Comparison of ENCODE assay signal across 8 cellular contexts in genomic region chr9:129177443-129177790, GRCh38. TPM values are rescaled to one million over a fixed set of nuclear protein-coding genes. Genes with fewer than 3 reads are reported as not detected.
A peak's percentile ranks its signal among the peaks of the same experiment; 100 is the strongest.
DNase-seq lines count a peak whose midpoint lies in the region; ATAC-seq and TF ChIP-seq lines count a peak whose summit lies in the region.

No MANE protein-coding gene starts in this region.

- H3K9me3 ChIP-seq in SU-DHL-6 (ENCODE audit: insufficient read depth, low read length) (no peaks in the 10 kb centered on the region), gastrocnemius medialis (no peaks in the 10 kb centered on the region)

- H2AFZ ChIP-seq in SU-DHL-6 (ENCODE audit: low read depth, low read length, severe bottlenecking): peak overlapping the region; percentile 60

- peak overlapping the region; percentile 38; the same call in 1 of the 2 replicates for H3K9ac ChIP-seq in SU-DHL-6 (ENCODE audit: low read length)

- DNase-seq in activated CD4-positive, alpha-beta T cell treated with anti-CD3 and anti-CD28 coated beads, Interleukin-2, amount 10 ng/mL, durations not matched to agents 7 days and 5 days: no peak
- DNase-seq in activated CD4-positive, alpha-beta T cell treated with anti-CD3 and anti-CD28 coated beads, Interleukin-2, amount 50 U/mL, for 48 hours: no peak
- no peak for DNase-seq in fibroblast of mammary gland (ENCODE audit: low read depth)
- no peak for DNase-seq in gastrocnemius medialis
- DNase-seq in NK-92 (lab: John Stamatoyannopoulos, UW; ENCODE audit: unreplicated experiment): no peak
- DNase-seq in retina: no peak

- intact Hi-C loops in gastrocnemius medialis (cut with DNase I; ENCODE audit: low total_unique reads): loop anchor here (5.0 kb wide), 4 partner anchors 80 to 450 kb away; partner anchors contain the start of gene NTMT1

- H3K27ac ChIP-seq in SU-DHL-6 (ENCODE audit: low read depth, low read length): no peak overlapping the region
- peak overlapping the region; percentile 59 to 93 (median 66) for H3K27ac ChIP-seq in gastrocnemius medialis

- H3K36me3 ChIP-seq in SU-DHL-6 (ENCODE audit: low read length): no peaks in the 10 kb centered on the region
- H3K36me3 ChIP-seq in gastrocnemius medialis: no peaks in the 10 kb centered on the region

- no peaks in the 10 kb centered on the region for H3K36me3 Mint-ChIP-seq in activated CD4-positive, alpha-beta T cell treated with anti-CD3 and anti-CD28 coated beads, Interleukin-2, amount 10 ng/mL, durations not matched to agents 7 days and 5 days (ENCODE audit: low read depth)

- no peaks in the 10 kb centered on the region for H3K9me3 Mint-ChIP-seq in activated CD4-positive, alpha-beta T cell treated with anti-CD3 and anti-CD28 coated beads, Interleukin-2, amount 10 ng/mL, durations not matched to agents 7 days and 5 days

- no peaks in the 10 kb centered on the region for H3K79me2 ChIP-seq in SU-DHL-6 (ENCODE audit: insufficient read depth, low read length)

- peaks cover 13% of the 10 kb centered on the region for H3K27me3 Mint-ChIP-seq in activated CD4-positive, alpha-beta T cell treated with anti-CD3 and anti-CD28 coated beads, Interleukin-2, amount 10 ng/mL, durations not matched to agents 7 days and 5 days

- no peaks in the 10 kb centered on the region for H4K20me1 ChIP-seq in SU-DHL-6 (ENCODE audit: low read depth, low read length)

- H3F3A ChIP-seq in SU-DHL-6 (ENCODE audit: insufficient read depth): peaks cover 3% of the 10 kb centered on the region; the same call in 1 of the 2 replicates

- H3K9me2 ChIP-seq in SU-DHL-6 (replicated peaks; ENCODE audit: insufficient read depth, low read length): no peaks in the 10 kb centered on the region

- TF ChIP-seq CTCF in SU-DHL-6 (IDR thresholded peaks at IDR 0.05; ENCODE audit: insufficient read depth, low read length, poor library complexity, severe bottlenecking): no peak
- no peak for TF ChIP-seq CTCF in fibroblast of mammary gland (conservative IDR thresholded peaks at IDR 0.05; ENCODE audit: control insufficient read depth, insufficient read depth, low read depth, low read length)
- no peak for TF ChIP-seq CTCF in gastrocnemius medialis (IDR thresholded peaks at IDR 0.05 in 4 of 5, conservative IDR thresholded peaks at IDR 0.05 in 1 of 5)

- H3K4me3 ChIP-seq in SU-DHL-6 (ENCODE audit: insufficient read depth, low read length, poor library complexity, severe bottlenecking) (peak overlapping the region; percentile 49), fibroblast of mammary gland (ENCODE audit: control insufficient read depth, low read depth, low read length) (peak overlapping the region; percentile 80), gastrocnemius medialis (peak overlapping the region; percentile 64 to 71 (median 68))

- ATAC-seq in HG02798 (IDR thresholded peaks at IDR 0.05; ENCODE audit: poor library complexity, unreplicated experiment) (peak; percentile 19), gastrocnemius medialis (peak; percentile 14 to 19)

- no peak for TF ChIP-seq POLR2A in gastrocnemius medialis (IDR thresholded peaks at IDR 0.05)

- H3K27ac Mint-ChIP-seq in activated CD4-positive, alpha-beta T cell treated with anti-CD3 and anti-CD28 coated beads, Interleukin-2, amount 10 ng/mL, durations not matched to agents 7 days and 5 days: no peak overlapping the region

- in situ Hi-C loops in gastrocnemius medialis (cut with MboI; ENCODE audit: low sequenced_read_pairs in 4 of 4): no loop called here

- peak overlapping the region; percentile 85 for H3K4me3 Mint-ChIP-seq in activated CD4-positive, alpha-beta T cell treated with anti-CD3 and anti-CD28 coated beads, Interleukin-2, amount 10 ng/mL, durations not matched to agents 7 days and 5 days

- POLR2A ChIA-PET in activated CD4-positive, alpha-beta T cell treated with anti-CD3 and anti-CD28 coated beads, Interleukin-2, amount 10 ng/mL, durations not matched to agents 7 days and 5 days (lab: Charles Lee): interaction anchor here (1.3 to 1.6 kb wide), 2 partner anchors 10 to 282 kb away, joined by 7 to 8 read pairs; no protein-coding TSS in a partner anchor

- H3K27me3 ChIP-seq in SU-DHL-6 (ENCODE audit: low read length) (no peaks in the 10 kb centered on the region), gastrocnemius medialis (peaks cover 0 to 5% (median 5%) of the 10 kb centered on the region in 3 donors)

- CTCF ChIA-PET in activated CD4-positive, alpha-beta T cell treated with anti-CD3 and anti-CD28 coated beads, Interleukin-2, amount 10 ng/mL, durations not matched to agents 7 days and 5 days (lab: Charles Lee): interaction anchor here (0.8 to 2.4 kb wide), 6 partner anchors 11 to 432 kb away, joined by 3 to 12 read pairs (median 4); no protein-coding TSS in a partner anchor

- peaks cover 9 to 24% of the 10 kb centered on the region in 2 donors for H3K4me1 ChIP-seq in gastrocnemius medialis

- peaks cover 21% of the 10 kb centered on the region for H3K4me1 Mint-ChIP-seq in activated CD4-positive, alpha-beta T cell treated with anti-CD3 and anti-CD28 coated beads, Interleukin-2, amount 10 ng/mL, durations not matched to agents 7 days and 5 days

- peak overlapping the region; percentile 71 for H3K4me2 ChIP-seq in SU-DHL-6 (ENCODE audit: low read depth, low read length, poor library complexity, severe bottlenecking)

RNA-seq across cellular contexts. Expression of gene IER5L, which starts 0.6 kb away (rescaled TPM):
- total RNA-seq in activated CD4-positive, alpha-beta T cell treated with anti-CD3 and anti-CD28 coated beads, Interleukin-2, amount 10 ng/mL, durations not matched to agents 7 days and 5 days: 1 to 10 TPM; 1.8 to 2.3 TPM
- 1 to 10 TPM in 3 of 4 donors, under 1 TPM in 1; 0.92 to 3.4 (median 2.9) TPM for total RNA-seq in gastrocnemius medialis
